Comparison of ENCODE assay signal across 11 cellular contexts in genomic region chr14:93032301-93032929, GRCh38.
A peak's percentile ranks its signal among the peaks of the same experiment; 100 is the strongest.
DNase-seq lines count a peak whose midpoint lies in the region; ATAC-seq and TF ChIP-seq lines count a peak whose summit lies in the region.
"Had no signal": no experiment of that assay in that cellular context is flagged by ENCODE, and none has a peak within 500 bp of the region (broad histone marks: within the 10 kb centered on the region; RNA-seq: fewer than 3 reads in every experiment).

No MANE protein-coding gene starts in this region.

- no peak for ATAC-seq in HG03432 (IDR thresholded peaks at IDR 0.05; ENCODE audit: unreplicated experiment)
- no peak for ATAC-seq in HG03378 (IDR thresholded peaks at IDR 0.05; ENCODE audit: unreplicated experiment)

- H3K27ac ChIP-seq in caudate nucleus (ENCODE audit: low read depth, low read length) = peak overlapping the region; percentile 99

- POLR2A ChIA-PET in HEK293T (lab: Yijun Ruan, JAX) = no interaction called here

- no peak overlapping the region for H3K4me3 Mint-ChIP-seq in T-helper 2 cell treated with Interferon-gamma antibody and Interleukin-4, amounts not matched to agents 5 μg/mL and 100 μg/mL, for 36 hours

- no peak overlapping the region for H3K27ac Mint-ChIP-seq in T-helper 2 cell treated with Interferon-gamma antibody and Interleukin-4, amounts not matched to agents 5 μg/mL and 100 μg/mL, for 36 hours

- CTCF ChIA-PET in HEK293T (lab: Yijun Ruan, JAX) = interaction anchor here (0.5 to 1.2 kb wide), 2 partner anchors 39 to 81 kb away, joined by 4 to 5 read pairs; no protein-coding TSS in a partner anchor

- H3K27me3 Mint-ChIP-seq in T-helper 2 cell treated with Interferon-gamma antibody and Interleukin-4, amounts not matched to agents 5 μg/mL and 100 μg/mL, for 36 hours (ENCODE audit: low read depth) = no peaks in the 10 kb centered on the region

- DNase-seq in AG20443 (ENCODE audit: low spot score) (peak; percentile 55), MV-4-11 (lab: John Stamatoyannopoulos, UW) (peak; percentile 43), caudate nucleus (lab: John Stamatoyannopoulos, UW) (no peak), myocyte (ENCODE audit: low read depth) (peak; percentile 78), HEK293T (ENCODE audit: extremely low spot score) (no peak)
- DNase-seq in T-helper 2 cell treated with Interferon-gamma antibody and Interleukin-4, amounts not matched to agents 5 μg/mL and 100 μg/mL, for 36 hours (ENCODE audit: low spot score) = no peak
- DNase-seq: activated CD4-positive, alpha-beta T cell treated with anti-CD3 and anti-CD28 coated beads for 4 hours; DMS53; mammary epithelial cell had no signal

- H3K36me3 Mint-ChIP-seq in T-helper 2 cell treated with Interferon-gamma antibody and Interleukin-4, amounts not matched to agents 5 μg/mL and 100 μg/mL, for 36 hours (ENCODE audit: low read depth) = no peaks in the 10 kb centered on the region

- no peaks in the 10 kb centered on the region for H3K9me3 Mint-ChIP-seq in T-helper 2 cell treated with Interferon-gamma antibody and Interleukin-4, amounts not matched to agents 5 μg/mL and 100 μg/mL, for 36 hours

- H3K4me1 Mint-ChIP-seq in T-helper 2 cell treated with Interferon-gamma antibody and Interleukin-4, amounts not matched to agents 5 μg/mL and 100 μg/mL, for 36 hours (ENCODE audit: low read depth) = peaks cover 15% of the 10 kb centered on the region

TF ChIP-seq in HEK293T, 16 proteins besides CTCF, POLR2A, EP300 and RAD21:
- no peak for TF ChIP-seq FOXM1 (IDR thresholded peaks at IDR 0.05; ENCODE audit: borderline replicate concordance)
- TF ChIP-seq L3MBTL2 (conservative IDR thresholded peaks at IDR 0.05) = no peak
- TF ChIP-seq, protein P1, sequence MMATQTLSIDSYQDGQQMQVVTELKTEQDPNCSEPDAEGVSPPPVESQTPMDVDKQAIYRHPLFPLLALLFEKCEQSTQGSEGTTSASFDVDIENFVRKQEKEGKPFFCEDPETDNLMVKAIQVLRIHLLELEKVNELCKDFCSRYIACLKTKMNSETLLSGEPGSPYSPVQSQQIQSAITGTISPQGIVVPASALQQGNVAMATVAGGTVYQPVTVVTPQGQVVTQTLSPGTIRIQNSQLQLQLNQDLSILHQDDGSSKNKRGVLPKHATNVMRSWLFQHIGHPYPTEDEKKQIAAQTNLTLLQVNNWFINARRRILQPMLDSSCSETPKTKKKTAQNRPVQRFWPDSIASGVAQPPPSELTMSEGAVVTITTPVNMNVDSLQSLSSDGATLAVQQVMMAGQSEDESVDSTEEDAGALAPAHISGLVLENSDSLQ (IDR thresholded peaks at IDR 0.05) = no peak
- no peak for TF ChIP-seq NFRKB (IDR thresholded peaks at IDR 0.05)
- no peak for TF ChIP-seq BHLHE40 (IDR thresholded peaks at IDR 0.05; ENCODE audit: borderline replicate concordance)
- TF ChIP-seq ARNT (IDR thresholded peaks at IDR 0.05) = no peak
- no peak for TF ChIP-seq ZNF384 (IDR thresholded peaks at IDR 0.05)
- TF ChIP-seq FOXA1 (IDR thresholded peaks at IDR 0.05) = no peak
- no peak for TF ChIP-seq SP1 (IDR thresholded peaks at IDR 0.05)
- TF ChIP-seq LEF1 (IDR thresholded peaks at IDR 0.05; ENCODE audit: borderline replicate concordance) = no peak
- TF ChIP-seq HDGF (IDR thresholded peaks at IDR 0.05; ENCODE audit: borderline replicate concordance) = no peak
- TF ChIP-seq FOXK2 (IDR thresholded peaks at IDR 0.05) = no peak
- TF ChIP-seq TARDBP (IDR thresholded peaks at IDR 0.05) = no peak
- no peak for TF ChIP-seq SUZ12 (IDR thresholded peaks at IDR 0.05)
- no peak for TF ChIP-seq CTBP1 (IDR thresholded peaks at IDR 0.05; ENCODE audit: borderline replicate concordance)

Comparison
In these comparisons a context has a peak if more than half of its experiments do, and no peak if none do; other contexts are left out.
1. DNase-seq: peak in AG20443 (single experiment), MV-4-11 (single experiment) and myocyte (single experiment); none in caudate nucleus (0 of 61), HEK293T (single experiment) and T-helper 2 cell treated with Interferon-gamma antibody and Interleukin-4, amounts not matched to agents 5 μg/mL and 100 μg/mL, for 36 hours (single experiment).